Comparison of ENCODE assay signal across 28 cellular contexts in the genomic region with DNA sequence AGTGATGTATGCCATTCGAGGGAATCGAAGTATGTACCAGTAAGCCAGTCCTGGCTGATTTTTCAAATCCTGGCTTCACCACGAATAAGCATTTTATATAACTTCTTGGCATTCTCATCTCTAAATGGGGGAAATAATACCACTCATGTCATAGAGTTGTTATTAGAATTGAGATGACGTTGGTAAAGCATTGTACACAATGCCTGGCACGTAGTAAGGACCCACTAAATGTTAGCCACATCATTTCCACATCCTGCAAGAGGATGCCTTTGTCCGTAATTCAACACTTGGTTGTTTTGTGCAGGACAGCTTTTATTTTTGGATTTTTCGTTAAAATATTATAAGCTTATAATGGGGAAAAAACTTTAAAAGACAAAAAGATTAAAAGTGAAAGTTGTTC. TPM values are rescaled to one million over a fixed set of nuclear protein-coding genes. Genes with fewer than 3 reads are reported as not detected.
"Had no signal": no experiment of that assay in that cellular context is flagged by ENCODE, and none has a peak within 500 bp of the region (broad histone marks: within the 10 kb centered on the region; RNA-seq: fewer than 3 reads in every experiment).

No MANE protein-coding gene starts in this region.

- H3K27ac ChIP-seq: adrenal gland, Peyer's patch, RWPE1, SJSA1 had no signal

- H3K36me3 Mint-ChIP-seq: activated naive CD8-positive, alpha-beta T cell treated with anti-CD3 and anti-CD28 coated beads, Interleukin-2, amount 10 ng/mL, durations not matched to agents 7 days and 5 days had no signal

- H3K4me3 ChIP-seq: adrenal gland, Peyer's patch, SJSA1 had no signal

- H3K9me3 Mint-ChIP-seq: activated naive CD8-positive, alpha-beta T cell treated with anti-CD3 and anti-CD28 coated beads, Interleukin-2, amount 10 ng/mL, durations not matched to agents 7 days and 5 days; T-helper 1 cell treated with Interleukin-12 subunit alpha and Interleukin-12 subunit beta and Interleukin-4 antibody, amounts not matched to agents 30 μg/mL and 1 μg/mL, for 36 hours; WTC11 had no signal

- DNase-seq: activated CD4-positive, alpha-beta T cell treated with anti-CD3 and anti-CD28 coated beads for 48 hours; activated CD4-positive, alpha-beta T cell treated with anti-CD3 and anti-CD28 coated beads, Interleukin-2, amount 50 U/mL, for 4 hours; activated CD4-positive, CD25-positive, alpha-beta regulatory T cell treated with anti-CD3 and anti-CD28 coated beads, Interleukin-2, amount 50 U/mL, for 72 hours; activated CD8-positive, alpha-beta memory T cell treated with anti-CD3 and anti-CD28 coated beads, Interleukin-2, amount 50 U/mL, for 48 hours; activated CD8-positive, alpha-beta T cell treated with anti-CD3 and anti-CD28 coated beads, Interleukin-2, amount 10 ng/mL, durations not matched to agents 7 days and 5 days; activated naive CD4-positive, alpha-beta T cell treated with anti-CD3 and anti-CD28 coated beads, Interleukin-2, amount 50 U/mL, for 16 hours; activated naive CD8-positive, alpha-beta T cell treated with anti-CD3 and anti-CD28 coated beads, Interleukin-2, amount 10 ng/mL, durations not matched to agents 7 days and 5 days; activated T-cell treated with anti-CD3 and anti-CD28 coated beads, Interleukin-2, amount 50 U/mL, for 1 hour; adrenal gland; aorta; Kasumi-1; KBM-7; NCI-H1048; NCI-H146; NCI-H187 treated with DMSO at 0.1 percent for 48 hours; NCI-H2107; NCI-H345; NCI-H510A; NCI-H526 treated with DMSO at 0.1 percent for 48 hours; NCI-H82; Peyer's patch; Right ventricle myocardium superior had no signal

- H3K27me3 ChIP-seq: Peyer's patch, SJSA1 had no signal

- ATAC-seq: activated CD8-positive, alpha-beta T cell treated with anti-CD3 and anti-CD28 coated beads, Interleukin-2, amount 10 ng/mL, durations not matched to agents 7 days and 5 days; WTC11 had no signal

- H3K36me3 ChIP-seq: adrenal gland, Peyer's patch, SJSA1 had no signal

- H3K4me3 Mint-ChIP-seq: activated CD8-positive, alpha-beta T cell treated with anti-CD3 and anti-CD28 coated beads, Interleukin-2, amount 10 ng/mL, durations not matched to agents 7 days and 5 days; activated naive CD8-positive, alpha-beta T cell treated with anti-CD3 and anti-CD28 coated beads, Interleukin-2, amount 10 ng/mL, durations not matched to agents 7 days and 5 days; T-helper 1 cell treated with Interleukin-12 subunit alpha and Interleukin-12 subunit beta and Interleukin-4 antibody, amounts not matched to agents 30 μg/mL and 1 μg/mL, for 36 hours; WTC11 had no signal

- H3K4me1 Mint-ChIP-seq: activated naive CD8-positive, alpha-beta T cell treated with anti-CD3 and anti-CD28 coated beads, Interleukin-2, amount 10 ng/mL, durations not matched to agents 7 days and 5 days; WTC11 had no signal

- H3K27ac Mint-ChIP-seq: activated CD8-positive, alpha-beta T cell treated with anti-CD3 and anti-CD28 coated beads, Interleukin-2, amount 10 ng/mL, durations not matched to agents 7 days and 5 days; activated naive CD8-positive, alpha-beta T cell treated with anti-CD3 and anti-CD28 coated beads, Interleukin-2, amount 10 ng/mL, durations not matched to agents 7 days and 5 days; T-helper 1 cell treated with Interleukin-12 subunit alpha and Interleukin-12 subunit beta and Interleukin-4 antibody, amounts not matched to agents 30 μg/mL and 1 μg/mL, for 36 hours; WTC11 had no signal

- H3K4me1 ChIP-seq: adrenal gland, Peyer's patch, SJSA1 had no signal

- H3K9me3 ChIP-seq: adrenal gland, Peyer's patch, SJSA1 had no signal

RNA-seq across cellular contexts. Expression of a gene that starts 6.1 kb away (rescaled TPM):
- total RNA-seq: activated CD8-positive, alpha-beta T cell treated with anti-CD3 and anti-CD28 coated beads, Interleukin-2, amount 10 ng/mL, durations not matched to agents 7 days and 5 days; activated naive CD8-positive, alpha-beta T cell treated with anti-CD3 and anti-CD28 coated beads, Interleukin-2, amount 10 ng/mL, durations not matched to agents 7 days and 5 days; M059J; Right ventricle myocardium superior; SJSA1 had no signal
- polyA plus RNA-seq: aorta had no signal

RNA-seq across cellular contexts. Expression of a gene that starts 35.4 kb away (rescaled TPM):
- total RNA-seq: activated CD8-positive, alpha-beta T cell treated with anti-CD3 and anti-CD28 coated beads, Interleukin-2, amount 10 ng/mL, durations not matched to agents 7 days and 5 days; activated naive CD8-positive, alpha-beta T cell treated with anti-CD3 and anti-CD28 coated beads, Interleukin-2, amount 10 ng/mL, durations not matched to agents 7 days and 5 days; adrenal gland; M059J; OCI-LY7; Peyer's patch; SJSA1; WTC11 had no signal
- polyA plus RNA-seq: aorta had no signal
